Comparison of ENCODE assay signal across 22 cellular contexts in genomic region chr13:37187110-37187509, GRCh38.
A peak's percentile ranks its signal among the peaks of the same experiment; 100 is the strongest.
DNase-seq lines count a peak whose midpoint lies in the region; ATAC-seq and TF ChIP-seq lines count a peak whose summit lies in the region.
"Had no signal": no experiment of that assay in that cellular context is flagged by ENCODE, and none has a peak within 500 bp of the region (broad histone marks: within the 10 kb centered on the region; RNA-seq: fewer than 3 reads in every experiment).

No MANE protein-coding gene starts in this region.

- peak overlapping the region; percentile 85 for H3K27ac Mint-ChIP-seq in osteocyte (ENCODE audit: unreplicated experiment)
- H3K27ac Mint-ChIP-seq: activated naive CD4-positive, alpha-beta T cell treated with anti-CD3 and anti-CD28 coated beads, Interleukin-2, amount 50 U/mL, for 72 hours; CD4-positive, CD25-positive, alpha-beta regulatory T cell; H9; natural killer cell had no signal

- peaks cover 8% of the 10 kb centered on the region for H3K36me3 Mint-ChIP-seq in osteocyte (ENCODE audit: unreplicated experiment)
- H3K36me3 Mint-ChIP-seq: activated naive CD4-positive, alpha-beta T cell treated with anti-CD3 and anti-CD28 coated beads, Interleukin-2, amount 50 U/mL, for 72 hours; CD4-positive, CD25-positive, alpha-beta regulatory T cell; natural killer cell had no signal

- H3K27me3 ChIP-seq in BJ (ENCODE audit: control insufficient read depth, insufficient read depth, low read length) = no peaks in the 10 kb centered on the region
- H3K27me3 ChIP-seq: ovary had no signal

- H3K4me3 ChIP-seq in BJ (ENCODE audit: low read depth, low read length) = no peak overlapping the region
- H3K4me3 ChIP-seq in choroid plexus epithelial cell (ENCODE audit: low read depth, low read length) = no peak overlapping the region
- H3K4me3 ChIP-seq: ovary, thoracic aorta had no signal

- POLR2A ChIA-PET in BJ (lab: Charles Lee) = no interaction called here

- ATAC-seq in GM21825 (IDR thresholded peaks at IDR 0.05; ENCODE audit: unreplicated experiment) (no peak), HG02642 (IDR thresholded peaks at IDR 0.05; ENCODE audit: poor library complexity, unreplicated experiment) (no peak)
- ATAC-seq: activated naive CD4-positive, alpha-beta T cell treated with anti-CD3 and anti-CD28 coated beads, Interleukin-2, amount 50 U/mL, for 72 hours; natural killer cell; stimulated activated naive CD8-positive, alpha-beta T cell treated with anti-CD3 and anti-CD28 coated beads, Interleukin-15, Interleukin-2, amounts not matched to agents 100 U/mL and 50 U/mL, for 24 hours had no signal

- H3K36me3 ChIP-seq in BJ (ENCODE audit: control insufficient read depth, insufficient read depth, low read length) = no peaks in the 10 kb centered on the region
- H3K36me3 ChIP-seq: ovary, thoracic aorta had no signal

- TF ChIP-seq CTCF in BJ (IDR thresholded peaks at IDR 0.05; ENCODE audit: insufficient read depth, low read depth, low read length) (no peak), choroid plexus epithelial cell (conservative IDR thresholded peaks at IDR 0.05; ENCODE audit: low read depth, low read length) (no peak), osteocyte (IDR thresholded peaks at IDR 0.05) (no peak)

- CTCF ChIA-PET in BJ (lab: Yijun Ruan, JAX) = no interaction called here

- peaks cover 21% of the 10 kb centered on the region for H3K4me1 Mint-ChIP-seq in osteocyte (ENCODE audit: unreplicated experiment)
- H3K4me1 Mint-ChIP-seq: CD4-positive, CD25-positive, alpha-beta regulatory T cell; central memory CD8-positive, alpha-beta T cell; H9; natural killer cell had no signal

- DNase-seq in BJ (ENCODE audit: low read depth) (peak; percentile 65), RPMI7951 (ENCODE audit: low read depth) (peak; percentile 95), choroid plexus epithelial cell (ENCODE audit: low read depth) (peak; percentile 54), osteocyte (ENCODE audit: extremely low spot score, unreplicated experiment) (no peak), HUDEP-2 (lab: John Stamatoyannopoulos, UW; ENCODE audit: unreplicated experiment in 76 of 76) (no peak)
- DNase-seq: activated CD4-positive, alpha-beta T cell treated with anti-CD3 and anti-CD28 coated beads, Interleukin-2, amount 50 U/mL, for 4 hours; activated CD8-positive, alpha-beta memory T cell treated with anti-CD3 and anti-CD28 coated beads, Interleukin-2, amount 50 U/mL, for 4 hours; aorta; CD4-positive, CD25-positive, alpha-beta regulatory T cell; glutamatergic neuron; H9; natural killer cell; NCI-H1436; NCI-H2081 treated with DMSO at 0.1 percent for 48 hours; NCI-H446; ovary; stimulated activated naive CD8-positive, alpha-beta T cell treated with anti-CD3 and anti-CD28 coated beads, Interleukin-15, Interleukin-2, amounts not matched to agents 100 U/mL and 50 U/mL, for 24 hours had no signal

- H3K27me3 Mint-ChIP-seq in osteocyte (ENCODE audit: unreplicated experiment) = no peaks in the 10 kb centered on the region
- H3K27me3 Mint-ChIP-seq: central memory CD8-positive, alpha-beta T cell had no signal

- H3K4me3 Mint-ChIP-seq in osteocyte (ENCODE audit: unreplicated experiment) = no peak overlapping the region
- H3K4me3 Mint-ChIP-seq: CD4-positive, CD25-positive, alpha-beta regulatory T cell; central memory CD8-positive, alpha-beta T cell; H9; natural killer cell had no signal

- H3K9me3 Mint-ChIP-seq in osteocyte (ENCODE audit: unreplicated experiment) = peaks cover 21% of the 10 kb centered on the region

Comparison
In these comparisons a context has a peak if more than half of its experiments do, and no peak if none do; other contexts are left out.
1. DNase-seq: peak in BJ (single experiment), RPMI7951 (single experiment) and choroid plexus epithelial cell (single experiment); none in osteocyte (single experiment) and HUDEP-2 (0 of 76).